15 cellular contexts compared by ENCODE assay signal in genomic region chr16:4513086-4513860, GRCh38. TPM values are rescaled to one million over a fixed set of nuclear protein-coding genes. Genes with fewer than 3 reads are reported as not detected.
DNase-seq lines count a peak whose midpoint lies in the region; ATAC-seq, FAIRE-seq and TF ChIP-seq lines count a peak whose summit lies in the region.
"Had no signal": no experiment of that assay in that cellular context is flagged by ENCODE, and none has a peak within 500 bp of the region (broad histone marks: within the 10 kb centered on the region; RNA-seq: fewer than 3 reads in every experiment).

No MANE protein-coding gene starts in this region.

- H2AFZ ChIP-seq in astrocyte (ENCODE audit: low read depth, low read length) = no peak overlapping the region

- TF ChIP-seq CTCF in astrocyte (IDR thresholded peaks at IDR 0.05; ENCODE audit: insufficient read depth, low read depth, low read length) (no peak), tibial nerve (IDR thresholded peaks at IDR 0.05) (no peak), BE2C (IDR thresholded peaks at IDR 0.05; ENCODE audit: low read depth, low read length) (no peak)

- FAIRE-seq in astrocyte (lab: Jason Lieb, UNC) (no peak), HTR-8/SVneo (lab: Jason Lieb, UNC) (no peak)
- FAIRE-seq: small intestine had no signal

- peaks cover 76% of the 10 kb centered on the region for H3K36me3 Mint-ChIP-seq in activated T-cell treated with anti-CD3 and anti-CD28 coated beads, Interleukin-2, amount 50 U/mL, for 24 hours (ENCODE audit: low read depth)
- H3K36me3 Mint-ChIP-seq in activated T-cell treated with anti-CD3 and anti-CD28 coated beads, Interleukin-2, amount 50 U/mL, for 72 hours (ENCODE audit: insufficient read depth in 2 of 2) = peaks cover 0 to 6% of the 10 kb centered on the region in 2 donors
- no peaks in the 10 kb centered on the region for H3K36me3 Mint-ChIP-seq in astrocyte (ENCODE audit: low read depth, unreplicated experiment)
- peaks cover 16 to 21% (median 18%) of the 10 kb centered on the region in 3 donors for H3K36me3 Mint-ChIP-seq in immature natural killer cell

- H3K9me3 ChIP-seq in astrocyte (ENCODE audit: insufficient read depth, low read depth, low read length) (no peaks in the 10 kb centered on the region), tibial nerve (no peaks in the 10 kb centered on the region), BE2C (no peaks in the 10 kb centered on the region)
- H3K9me3 ChIP-seq: thyroid gland had no signal

- H3K9me3 Mint-ChIP-seq in activated T-cell treated with anti-CD3 and anti-CD28 coated beads, Interleukin-2, amount 50 U/mL, for 24 hours = no peaks in the 10 kb centered on the region
- H3K9me3 Mint-ChIP-seq in activated T-cell treated with anti-CD3 and anti-CD28 coated beads, Interleukin-2, amount 50 U/mL, for 72 hours = no peaks in the 10 kb centered on the region
- H3K9me3 Mint-ChIP-seq in astrocyte (ENCODE audit: unreplicated experiment) = no peaks in the 10 kb centered on the region
- H3K9me3 Mint-ChIP-seq in immature natural killer cell = no peaks in the 10 kb centered on the region

- peak overlapping the region; percentile 75 for H3K27ac Mint-ChIP-seq in activated T-cell treated with anti-CD3 and anti-CD28 coated beads, Interleukin-2, amount 50 U/mL, for 24 hours
- no peak overlapping the region for H3K27ac Mint-ChIP-seq in activated T-cell treated with anti-CD3 and anti-CD28 coated beads, Interleukin-2, amount 50 U/mL, for 72 hours
- H3K27ac Mint-ChIP-seq in astrocyte (ENCODE audit: unreplicated experiment) (peak overlapping the region; percentile 34), immature natural killer cell (peak overlapping the region; percentile 89 to 98 (median 94))

- H3K4me2 ChIP-seq in astrocyte (ENCODE audit: low read length) = no peak overlapping the region

- H3K27me3 Mint-ChIP-seq in activated T-cell treated with anti-CD3 and anti-CD28 coated beads, Interleukin-2, amount 50 U/mL, for 24 hours = no peaks in the 10 kb centered on the region
- H3K27me3 Mint-ChIP-seq in activated T-cell treated with anti-CD3 and anti-CD28 coated beads, Interleukin-2, amount 50 U/mL, for 72 hours (ENCODE audit: low read depth) = no peaks in the 10 kb centered on the region
- H3K27me3 Mint-ChIP-seq in astrocyte (ENCODE audit: low read depth, unreplicated experiment) = no peaks in the 10 kb centered on the region
- peaks cover 0 to 5% (median 2%) of the 10 kb centered on the region in 3 donors for H3K27me3 Mint-ChIP-seq in immature natural killer cell (ENCODE audit: low read depth in 3 of 3)

- no peaks in the 10 kb centered on the region for H3K27me3 ChIP-seq in astrocyte (ENCODE audit: insufficient read depth, low read length)
- H3K27me3 ChIP-seq in tibial nerve = no peaks in the 10 kb centered on the region
- H3K27me3 ChIP-seq in BE2C = no peaks in the 10 kb centered on the region
- H3K27me3 ChIP-seq: thyroid gland had no signal

- no peak overlapping the region for H3K4me3 ChIP-seq in astrocyte (ENCODE audit: insufficient read depth, low read depth, low read length)
- no peak overlapping the region for H3K4me3 ChIP-seq in tibial nerve
- H3K4me3 ChIP-seq in BE2C (ENCODE audit: low read depth, low read length) = no peak overlapping the region
- H3K4me3 ChIP-seq: thyroid gland had no signal

- no peak for TF ChIP-seq POLR2A in tibial nerve (IDR thresholded peaks at IDR 0.05)

- H3K4me1 Mint-ChIP-seq in activated T-cell treated with anti-CD3 and anti-CD28 coated beads, Interleukin-2, amount 50 U/mL, for 24 hours (ENCODE audit: low read depth) = peaks cover 42% of the 10 kb centered on the region
- H3K4me1 Mint-ChIP-seq in activated T-cell treated with anti-CD3 and anti-CD28 coated beads, Interleukin-2, amount 50 U/mL, for 72 hours (ENCODE audit: low read depth) = peaks cover 27% of the 10 kb centered on the region
- H3K4me1 Mint-ChIP-seq in astrocyte (ENCODE audit: low read depth, unreplicated experiment) (peaks cover 17% of the 10 kb centered on the region), immature natural killer cell (peaks cover 72 to 74% of the 10 kb centered on the region in 2 donors)

- peaks cover 58% of the 10 kb centered on the region for H4K20me1 ChIP-seq in astrocyte (ENCODE audit: insufficient read depth, low read length)

- H3K27ac ChIP-seq in astrocyte (ENCODE audit: low read depth, low read length) (no peak overlapping the region), tibial nerve (peak overlapping the region in 3 of 4 donors; percentile 69 to 90 (median 78))

- H3K36me3 ChIP-seq in astrocyte (ENCODE audit: insufficient read depth, low read length) (peaks cover 16% of the 10 kb centered on the region), tibial nerve (peaks cover 0 to 57% (median 21%) of the 10 kb centered on the region in 3 donors), BE2C (peaks cover 35% of the 10 kb centered on the region)

- no peak overlapping the region for H3K9ac ChIP-seq in astrocyte (ENCODE audit: low read length)

- DNase-seq in activated T-cell treated with anti-CD3 and anti-CD28 coated beads, Interleukin-2, amount 50 U/mL, for 24 hours = no peak
- no peak for DNase-seq in activated T-cell treated with anti-CD3 and anti-CD28 coated beads, Interleukin-2, amount 50 U/mL, for 72 hours
- no peak for DNase-seq in astrocyte (ENCODE audit: low read depth)
- DNase-seq in immature natural killer cell = no peak
- no peak for DNase-seq in tibial nerve (ENCODE audit: low spot score in 2 of 2)
- DNase-seq in Ammon's horn (ENCODE audit: low spot score) = no peak
- no peak for DNase-seq in HTR-8/SVneo (ENCODE audit: insufficient read length, low spot score)
- no peak for DNase-seq in BE2C
- DNase-seq: Karpas-422, mesenchymal stem cell, NCI-H187 treated with DMSO at 0.1 percent for 48 hours, NCI-H774, small intestine, T1000, thyroid gland had no signal

- H3K79me2 ChIP-seq in astrocyte (ENCODE audit: insufficient read depth, low read length) = peaks cover 6% of the 10 kb centered on the region

- TF ChIP-seq EP300 in tibial nerve (IDR thresholded peaks at IDR 0.05) = no peak

- 86% methylated on average over 18 of the region's 19 CpGs for WGBS in tibial nerve, 2 donors

- no peaks in the 10 kb centered on the region for H3K4me1 ChIP-seq in astrocyte (ENCODE audit: insufficient read depth, low read length)
- H3K4me1 ChIP-seq in tibial nerve = peaks cover 0 to 66% (median 25%) of the 10 kb centered on the region in 4 donors
- no peaks in the 10 kb centered on the region for H3K4me1 ChIP-seq in BE2C

- no peak for ATAC-seq in activated T-cell treated with anti-CD3 and anti-CD28 coated beads, Interleukin-2, amount 50 U/mL, for 72 hours (replicated peaks in 1 of 2)

- H3K4me3 Mint-ChIP-seq in activated T-cell treated with anti-CD3 and anti-CD28 coated beads, Interleukin-2, amount 50 U/mL, for 24 hours = no peak overlapping the region
- H3K4me3 Mint-ChIP-seq in activated T-cell treated with anti-CD3 and anti-CD28 coated beads, Interleukin-2, amount 50 U/mL, for 72 hours = no peak overlapping the region
- H3K4me3 Mint-ChIP-seq in astrocyte (ENCODE audit: unreplicated experiment) (no peak overlapping the region), immature natural killer cell (peak overlapping the region in 4 of 5 donors; percentile 20 to 45 (median 36))

RNA-seq across cellular contexts. Expression of gene CDIP1, which starts 25.3 kb away (rescaled TPM):
- 10 to 100 TPM; 45.4 to 53.1 TPM for total RNA-seq in activated T-cell treated with anti-CD3 and anti-CD28 coated beads, Interleukin-2, amount 50 U/mL, for 72 hours
- 56.9 and 64.7 TPM in 2 replicates for total RNA-seq in astrocyte
- 10 to 100 TPM; 26.9 to 51.9 (median 47.8) TPM for polyA plus RNA-seq in immature natural killer cell
- total RNA-seq in tibial nerve = 10 to 100 TPM; 16.2 to 40.2 (median 24.0) TPM
- polyA plus RNA-seq in BE2C (2012; ENCODE audit: insufficient read depth, insufficient read length, low read depth) = 26.6 TPM

RNA-seq across cellular contexts. Expression of gene HMOX2, which starts 37.1 kb away (rescaled TPM):
- total RNA-seq in activated T-cell treated with anti-CD3 and anti-CD28 coated beads, Interleukin-2, amount 50 U/mL, for 72 hours = 10 to 100 TPM; 50.3 to 50.9 TPM
- total RNA-seq in astrocyte = 53.1 and 64.9 TPM in 2 replicates
- 100 to 1,000 TPM; 130 to 225 (median 196) TPM for polyA plus RNA-seq in immature natural killer cell
- 10 to 100 TPM; 55.7 to 75.6 (median 63.1) TPM for total RNA-seq in tibial nerve
- 179 TPM for polyA plus RNA-seq in BE2C (2012; ENCODE audit: insufficient read depth, insufficient read length, low read depth)

RNA-seq across cellular contexts. Expression of gene NMRAL1, which starts 38.8 kb away (rescaled TPM):
- total RNA-seq in activated T-cell treated with anti-CD3 and anti-CD28 coated beads, Interleukin-2, amount 50 U/mL, for 72 hours = 10 to 100 TPM; 32.5 to 33.0 TPM
- total RNA-seq in astrocyte (28.5 and 31.2 TPM in 2 replicates), tibial nerve (10 to 100 TPM; 55.5 to 61.8 (median 57.7) TPM)
- 10 to 100 TPM; 46.1 to 65.3 (median 60.7) TPM for polyA plus RNA-seq in immature natural killer cell
- polyA plus RNA-seq in BE2C (2012; ENCODE audit: insufficient read depth, insufficient read length, low read depth) = 50.7 TPM

RNA-seq across cellular contexts. Expression of gene C16orf96, which starts 42.9 kb away (rescaled TPM):
- total RNA-seq in activated T-cell treated with anti-CD3 and anti-CD28 coated beads, Interleukin-2, amount 50 U/mL, for 72 hours = under 1 TPM; 0.51 to 0.55 TPM
- total RNA-seq in astrocyte = 0.20 and 0.38 TPM in 2 replicates
- polyA plus RNA-seq in immature natural killer cell = not detected
- total RNA-seq in tibial nerve = under 1 TPM in 2 of 4 donors, not detected in 2; 0.20 to 0.21 TPM
- polyA plus RNA-seq in BE2C (2012; ENCODE audit: insufficient read depth, insufficient read length, low read depth) = not detected

Comparison
In these comparisons a context has a peak if more than half of its experiments do, and no peak if none do; other contexts are left out.
1. H3K4me3 Mint-ChIP-seq: peak in immature natural killer cell (4 of 5); none in activated T-cell treated with anti-CD3 and anti-CD28 coated beads, Interleukin-2, amount 50 U/mL, for 24 hours (single experiment), activated T-cell treated with anti-CD3 and anti-CD28 coated beads, Interleukin-2, amount 50 U/mL, for 72 hours (0 of 2) and astrocyte (single experiment).